7 cellular contexts compared by ENCODE assay signal in genomic region chr1:9687876-9688582, GRCh38. TPM values are rescaled to one million over a fixed set of nuclear protein-coding genes. Genes with fewer than 3 reads are reported as not detected.
A peak's percentile ranks its signal among the peaks of the same experiment; 100 is the strongest.
DNase-seq lines count a peak whose midpoint lies in the region; ATAC-seq, FAIRE-seq and TF ChIP-seq lines count a peak whose summit lies in the region.

No MANE protein-coding gene starts in this region.

- DNase-seq in GM12864 (ENCODE audit: low read depth) (no peak), M059J (ENCODE audit: low read depth) (peak; percentile 58), astrocyte of the spinal cord (ENCODE audit: low read depth, low spot score) (peak; percentile 31), kidney (peak; percentile 77), testis (no peak), globus pallidus (ENCODE audit: low spot score) (no peak)

- in situ Hi-C loops in astrocyte of the spinal cord (cut with HindIII; ENCODE audit: low sequenced_read_pairs), result no loop called here

- H3K27ac ChIP-seq in kidney (ENCODE audit: low read depth in 2 of 2, low read length in 2 of 2) (no peak overlapping the region), testis (no peak overlapping the region)

- no peak for FAIRE-seq in kidney (lab: Jason Lieb, UNC)

- H3K36me3 ChIP-seq in kidney (ENCODE audit: control insufficient read depth in 1 of 2, insufficient read depth in 2 of 2, low read length in 2 of 2) (no peaks in the 10 kb centered on the region), testis (ENCODE audit: low read depth, missing control alignments) (no peaks in the 10 kb centered on the region)

- no peak for TF ChIP-seq CTCF in GM12864 (IDR thresholded peaks at IDR 0.05; ENCODE audit: low read depth, low read length, missing control alignments)
- TF ChIP-seq CTCF in astrocyte of the spinal cord (IDR thresholded peaks at IDR 0.05; ENCODE audit: low read depth, low read length), result no peak
- TF ChIP-seq CTCF in kidney (IDR thresholded peaks at IDR 0.05; ENCODE audit: borderline replicate concordance, extremely low read depth, insufficient read depth), result no peak
- no peak for TF ChIP-seq CTCF in testis (IDR thresholded peaks at IDR 0.05)

- H3K9me3 ChIP-seq in kidney (ENCODE audit: control insufficient read depth in 1 of 2, low read length in 2 of 2) (no peaks in the 10 kb centered on the region), testis (no peaks in the 10 kb centered on the region)

- no peak for ATAC-seq in GM19463 (IDR thresholded peaks at IDR 0.05; ENCODE audit: unreplicated experiment)

- H3K4me1 ChIP-seq in kidney (ENCODE audit: control insufficient read depth in 1 of 2, insufficient read depth in 1 of 2, low read depth in 1 of 2, low read length in 2 of 2), result peaks cover 9 to 21% of the 10 kb centered on the region in 2 donors
- peaks cover 29% of the 10 kb centered on the region for H3K4me1 ChIP-seq in testis

- intact Hi-C loops in kidney (cut with DNase I), result no loop called here
- intact Hi-C loops in testis (cut with DNase I; ENCODE audit: low total_unique reads), result no loop called here

- H3K4me3 ChIP-seq in GM12864 (ENCODE audit: low read depth, low read length), result peak overlapping the region; percentile 53
- peak overlapping the region; percentile 51 for H3K4me3 ChIP-seq in astrocyte of the spinal cord (ENCODE audit: low read depth, low read length)
- H3K4me3 ChIP-seq in kidney (ENCODE audit: low read length in 2 of 2), result peak overlapping the region; percentile 65 to 68
- H3K4me3 ChIP-seq in testis, result peak overlapping the region; percentile 46 to 70

- peak overlapping the region; percentile 54 to 55 for H3K9ac ChIP-seq in kidney (ENCODE audit: low read length in 2 of 2)

- 4 to 8% methylated on average over 17 to 34 of the region's 34 CpGs for WGBS in testis, 2 donors

- no peaks in the 10 kb centered on the region for H3K27me3 ChIP-seq in testis

- no peak for TF ChIP-seq POLR2A in testis (IDR thresholded peaks at IDR 0.05)

RNA-seq across cellular contexts. Expression of gene PIK3CD, which starts 36.5 kb away (rescaled TPM):
- 5.4 and 8.5 TPM in 2 replicates for total RNA-seq in M059J (2014; rRNA removed; shearing (Covaris generic))
- total RNA-seq in kidney (19.7 TPM), testis (10 to 100 TPM; 12.4 to 17.2 TPM)
- polyA plus RNA-seq in kidney (ENCODE audit: insufficient read depth, low read depth, low replicate concordance) (5.3 TPM), testis (ENCODE audit: insufficient read depth, low read depth, low replicate concordance) (11.7 TPM)

Comparison
In these comparisons a context has a peak if more than half of its experiments do, and no peak if none do; other contexts are left out.
1. DNase-seq: peak in M059J (single experiment), astrocyte of the spinal cord (single experiment) and kidney (single experiment); none in GM12864 (single experiment), testis (single experiment) and globus pallidus (single experiment).
2. Peak in every context shown above with its lines, with median percentiles within 50 percentile points of each other: H3K4me3 ChIP-seq.